Comparison of ENCODE assay signal across 1 cellular context in genomic region chr1:7108251-7108650, GRCh38.
TF ChIP-seq lines count a peak whose summit lies in the region.

No MANE protein-coding gene starts in this region.

TF ChIP-seq in HepG2, 621 proteins besides CTCF, POLR2A, EP300 and RAD21:
- TF ChIP-seq THAP8 (CRISPR knock-in tag; IDR thresholded peaks at IDR 0.05; ENCODE audit: borderline replicate concordance), result no peak
- TF ChIP-seq, protein P1, sequence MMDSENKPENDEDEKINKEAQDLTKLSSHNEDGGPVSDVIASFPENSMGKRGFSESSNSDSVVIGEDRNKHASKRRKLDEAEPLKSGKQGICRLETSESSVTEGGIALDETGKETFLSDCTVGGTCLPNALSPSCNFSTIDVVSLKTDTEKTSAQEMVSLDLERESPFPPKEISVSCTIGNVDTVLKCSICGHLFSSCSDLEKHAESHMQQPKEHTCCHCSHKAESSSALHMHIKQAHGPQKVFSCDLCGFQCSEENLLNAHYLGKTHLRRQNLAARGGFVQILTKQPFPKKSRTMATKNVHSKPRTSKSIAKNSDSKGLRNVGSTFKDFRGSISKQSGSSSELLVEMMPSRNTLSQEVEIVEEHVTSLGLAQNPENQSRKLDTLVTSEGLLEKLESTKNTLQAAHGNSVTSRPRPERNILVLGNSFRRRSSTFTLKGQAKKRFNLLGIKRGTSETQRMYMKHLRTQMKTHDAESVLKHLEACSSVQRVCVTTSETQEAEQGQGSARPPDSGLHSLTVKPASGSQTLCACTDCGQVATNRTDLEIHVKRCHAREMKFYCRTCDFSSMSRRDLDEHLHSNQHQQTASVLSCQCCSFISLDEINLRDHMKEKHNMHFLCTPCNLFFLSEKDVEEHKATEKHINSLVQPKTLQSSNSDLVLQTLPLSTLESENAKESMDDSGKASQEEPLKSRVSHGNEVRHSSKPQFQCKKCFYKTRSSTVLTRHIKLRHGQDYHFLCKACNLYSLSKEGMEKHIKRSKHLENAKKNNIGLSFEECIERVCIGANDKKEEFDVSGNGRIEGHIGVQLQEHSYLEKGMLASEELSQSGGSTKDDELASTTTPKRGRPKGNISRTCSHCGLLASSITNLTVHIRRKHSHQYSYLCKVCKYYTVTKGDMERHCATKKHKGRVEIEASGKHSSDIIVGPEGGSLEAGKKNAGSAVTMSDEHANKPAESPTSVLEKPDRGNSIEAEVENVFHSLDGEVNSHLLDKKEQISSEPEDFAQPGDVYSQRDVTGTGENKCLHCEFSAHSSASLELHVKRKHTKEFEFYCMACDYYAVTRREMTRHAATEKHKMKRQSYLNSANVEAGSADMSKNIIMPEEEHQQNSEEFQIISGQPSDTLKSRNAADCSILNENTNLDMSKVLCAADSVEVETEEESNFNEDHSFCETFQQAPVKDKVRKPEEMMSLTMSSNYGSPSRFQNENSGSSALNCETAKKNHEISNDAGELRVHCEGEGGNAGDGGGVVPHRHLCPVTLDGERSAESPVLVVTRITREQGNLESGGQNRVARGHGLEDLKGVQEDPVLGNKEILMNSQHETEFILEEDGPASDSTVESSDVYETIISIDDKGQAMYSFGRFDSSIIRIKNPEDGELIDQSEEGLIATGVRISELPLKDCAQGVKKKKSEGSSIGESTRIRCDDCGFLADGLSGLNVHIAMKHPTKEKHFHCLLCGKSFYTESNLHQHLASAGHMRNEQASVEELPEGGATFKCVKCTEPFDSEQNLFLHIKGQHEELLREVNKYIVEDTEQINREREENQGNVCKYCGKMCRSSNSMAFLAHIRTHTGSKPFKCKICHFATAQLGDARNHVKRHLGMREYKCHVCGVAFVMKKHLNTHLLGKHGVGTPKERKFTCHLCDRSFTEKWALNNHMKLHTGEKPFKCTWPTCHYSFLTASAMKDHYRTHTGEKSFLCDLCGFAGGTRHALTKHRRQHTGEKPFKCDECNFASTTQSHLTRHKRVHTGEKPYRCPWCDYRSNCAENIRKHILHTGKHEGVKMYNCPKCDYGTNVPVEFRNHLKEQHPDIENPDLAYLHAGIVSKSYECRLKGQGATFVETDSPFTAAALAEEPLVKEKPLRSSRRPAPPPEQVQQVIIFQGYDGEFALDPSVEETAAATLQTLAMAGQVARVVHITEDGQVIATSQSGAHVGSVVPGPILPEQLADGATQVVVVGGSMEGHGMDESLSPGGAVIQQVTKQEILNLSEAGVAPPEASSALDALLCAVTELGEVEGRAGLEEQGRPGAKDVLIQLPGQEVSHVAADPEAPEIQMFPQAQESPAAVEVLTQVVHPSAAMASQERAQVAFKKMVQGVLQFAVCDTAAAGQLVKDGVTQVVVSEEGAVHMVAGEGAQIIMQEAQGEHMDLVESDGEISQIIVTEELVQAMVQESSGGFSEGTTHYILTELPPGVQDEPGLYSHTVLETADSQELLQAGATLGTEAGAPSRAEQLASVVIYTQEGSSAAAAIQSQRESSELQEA (CRISPR knock-in tag; IDR thresholded peaks at IDR 0.05; ENCODE audit: not compliant biosample characterization), result no peak
- TF ChIP-seq ZNF629 (CRISPR knock-in tag; conservative IDR thresholded peaks at IDR 0.05), result 0 out of 2 replicates have a peak, but pooled peaks have one; percentile 21
- TF ChIP-seq ATF7-NPFF (CRISPR knock-in tag; IDR thresholded peaks at IDR 0.05; ENCODE audit: low read depth), result no peak
